14 cellular contexts compared by ENCODE assay signal in genomic region chr4:37981844-37982720, GRCh38. TPM values are rescaled to one million over a fixed set of nuclear protein-coding genes. Genes with fewer than 3 reads are reported as not detected.
DNase-seq lines count a peak whose midpoint lies in the region; ATAC-seq and TF ChIP-seq lines count a peak whose summit lies in the region.
"Had no signal": no experiment of that assay in that cellular context is flagged by ENCODE, and none has a peak within 500 bp of the region (broad histone marks: within the 10 kb centered on the region; RNA-seq: fewer than 3 reads in every experiment).

No MANE protein-coding gene starts in this region.

- no peak overlapping the region for H3K14ac ChIP-seq in H9 (ENCODE audit: insufficient read depth, low read length)

- no peak overlapping the region for H3T11ph ChIP-seq in H9 (ENCODE audit: low read length)

- no peaks in the 10 kb centered on the region for H4K20me1 ChIP-seq in H9 (ENCODE audit: control insufficient read depth, insufficient read depth, insufficient read length)

- DNase-seq in AG08396 (ENCODE audit: low spot score) = peak; percentile 36
- DNase-seq in H9 = no peak
- peak; percentile 53 for DNase-seq in choroid plexus epithelial cell (ENCODE audit: low read depth)
- DNase-seq in naive B cell = no peak
- DNase-seq in RWPE1 (ENCODE audit: low spot score) = no peak
- DNase-seq in 8988T = no peak
- DNase-seq: activated CD4-positive, alpha-beta T cell treated with anti-CD3 and anti-CD28 coated beads for 1 hour; activated naive CD4-positive, alpha-beta T cell treated with anti-CD3 and anti-CD28 coated beads, Interleukin-2, amount 50 U/mL, for 16 hours; Caco-2; NCI-H1048 had no signal

- H3K27me3 Mint-ChIP-seq in H9 (ENCODE audit: low read depth) (no peaks in the 10 kb centered on the region), naive B cell (no peaks in the 10 kb centered on the region)

- H3K4me3 ChIP-seq in choroid plexus epithelial cell (ENCODE audit: low read depth, low read length) = no peak overlapping the region
- H3K4me3 ChIP-seq: lung had no signal

- H3K4ac ChIP-seq in H9 (ENCODE audit: low read depth, low read length) = no peak overlapping the region

- H3K79me1 ChIP-seq in H9 (ENCODE audit: insufficient read depth, low read depth, low read length, poor library complexity, severe bottlenecking) = no peaks in the 10 kb centered on the region

- CTCF ChIA-PET in RWPE1 (lab: Yijun Ruan, JAX) = no interaction called here

- H4K8ac ChIP-seq in H9 (replicated peaks; ENCODE audit: insufficient read length, low read depth, low read length) = no peak overlapping the region

- H3K79me2 ChIP-seq in H9 (ENCODE audit: insufficient read depth, low read length) = peaks cover 3% of the 10 kb centered on the region; the same call in 1 of the 2 replicates

- H3K27me3 ChIP-seq in H9 (ENCODE audit: insufficient read depth, low read length) = no peaks in the 10 kb centered on the region

- H3K9me3 Mint-ChIP-seq in H9 = no peaks in the 10 kb centered on the region
- H3K9me3 Mint-ChIP-seq in naive B cell = no peaks in the 10 kb centered on the region

- no peak overlapping the region for H3K4me2 ChIP-seq in H9 (ENCODE audit: insufficient read depth, insufficient read length, low read length)

- no peak overlapping the region for H2BK5ac ChIP-seq in H9 (ENCODE audit: insufficient read length, low read length)

- no peak overlapping the region for H3K23ac ChIP-seq in H9 (ENCODE audit: insufficient read length, low read depth, low read length)

- ATAC-seq in naive B cell (ENCODE audit: low read depth in 2 of 2) = no peak
- no peak for ATAC-seq in HG02763 (IDR thresholded peaks at IDR 0.05; ENCODE audit: unreplicated experiment)
- no peak for ATAC-seq in GM21360 (IDR thresholded peaks at IDR 0.05; ENCODE audit: unreplicated experiment)

- POLR2A ChIA-PET in RWPE1 (lab: Yijun Ruan, JAX; ENCODE audit: low non-redundant PET) = no interaction called here

- no peak overlapping the region for H2BK120ac ChIP-seq in H9 (ENCODE audit: low read depth, low read length, poor library complexity, severe bottlenecking)

- H4K91ac ChIP-seq in H9 (ENCODE audit: insufficient read length, low read depth, low read length) = no peak overlapping the region

- H3K27ac Mint-ChIP-seq in H9 (peak overlapping the region; percentile 4 to 86 (median 83); a peak in 5 of 7 replicates), naive B cell (peak overlapping the region in 4 of 6 donors; percentile 58 to 92 (median 78))

- no peak for TF ChIP-seq CTCF in H9 (conservative IDR thresholded peaks at IDR 0.05)
- TF ChIP-seq CTCF in choroid plexus epithelial cell (conservative IDR thresholded peaks at IDR 0.05; ENCODE audit: low read depth, low read length) = no peak
- TF ChIP-seq CTCF in RWPE1 (conservative IDR thresholded peaks at IDR 0.05; ENCODE audit: low read depth) = no peak

- H4K5ac ChIP-seq in H9 (ENCODE audit: insufficient read length, low read depth, low read length) = no peak overlapping the region

- H2AK5ac ChIP-seq in H9 (ENCODE audit: insufficient read length, low read length) = no peak overlapping the region

- H3K18ac ChIP-seq in H9 (ENCODE audit: insufficient read length, low read depth, low read length) = no peak overlapping the region

- peaks cover 9% of the 10 kb centered on the region; the same call in 1 of the 2 replicates for H3K4me1 ChIP-seq in H9 (ENCODE audit: insufficient read depth, low read length)

- no peak overlapping the region for H2AFZ ChIP-seq in H9 (ENCODE audit: low read length)

- H3K4me1 Mint-ChIP-seq in H9 = peaks cover 36 to 53% of the 10 kb centered on the region in 2 experiments
- H3K4me1 Mint-ChIP-seq in naive B cell = peaks cover 46 to 77% (median 76%) of the 10 kb centered on the region in 3 donors

- H3K4me3 Mint-ChIP-seq in H9 (no peak overlapping the region; a peak in 1 of 5 replicates), naive B cell (peak overlapping the region in 7 of 8 donors; percentile 1 to 83 (median 48))

- H3K36me3 Mint-ChIP-seq in H9 (ENCODE audit: insufficient read depth in 1 of 3, low read depth in 3 of 3) (no peaks in the 10 kb centered on the region; a peak in 1 of 7 replicates), naive B cell (no peaks in the 10 kb centered on the region)

- no peak overlapping the region for H2BK12ac ChIP-seq in H9 (ENCODE audit: insufficient read length, low read depth, low read length)

- WGBS in H9 (ENCODE audit: extremely low coverage, insufficient read length, low lambda C conversion rate) = no CpG with 5 or more reads among the region's 7 CpGs

- no peak overlapping the region for H3K27ac ChIP-seq in H9 (ENCODE audit: insufficient read length, low read depth, low read length)
- H3K27ac ChIP-seq in RWPE1 = no peak overlapping the region

- no peak overlapping the region for H3K9ac ChIP-seq in H9 (ENCODE audit: extremely low read depth, insufficient read length, low read length)

- H3K23me2 ChIP-seq in H9 (ENCODE audit: insufficient read length, low read depth, low read length, poor library complexity, severe bottlenecking) = peaks cover 6% of the 10 kb centered on the region

- H3K9me3 ChIP-seq in H9 (ENCODE audit: control insufficient read depth, low read depth, low read length) = no peaks in the 10 kb centered on the region
- H3K9me3 ChIP-seq: Caco-2 had no signal

- H2BK20ac ChIP-seq in H9 (ENCODE audit: low read depth, low read length, poor library complexity, severe bottlenecking) = no peak overlapping the region

- H2BK15ac ChIP-seq in H9 (ENCODE audit: low read depth, low read length) = no peak overlapping the region

- H3K56ac ChIP-seq in H9 (ENCODE audit: insufficient read length, low read depth, low read length) = no peak overlapping the region

RNA-seq across cellular contexts. Expression of gene PTTG2, which starts 21.9 kb away (rescaled TPM):
- not detected in 2 replicates for total RNA-seq in H9 (2021)
- polyA plus RNA-seq in naive B cell (ENCODE audit: low read depth in 6 of 6) = 1 to 10 TPM in 1 of 6 donors, under 1 TPM in 3, not detected in 2; 0.51 to 1.4 (median 0.84) TPM
- total RNA-seq: Caco-2, epithelial cell of proximal tubule had no signal

Comparison
In these comparisons a context has a peak if more than half of its experiments do, and no peak if none do; other contexts are left out.
1. DNase-seq: peak in AG08396 (single experiment) and choroid plexus epithelial cell (single experiment); none in H9 (single experiment), naive B cell (single experiment), RWPE1 (single experiment) and 8988T (single experiment).
2. H3K4me3 Mint-ChIP-seq: peak in naive B cell (7 of 8); none in H9 (0 of 2).